Comparison of ENCODE assay signal across 8 cellular contexts in genomic region chr12:110282343-110282860, GRCh38. TPM values are rescaled to one million over a fixed set of nuclear protein-coding genes. Genes with fewer than 3 reads are reported as not detected.
A peak's percentile ranks its signal among the peaks of the same experiment; 100 is the strongest.
DNase-seq lines count a peak whose midpoint lies in the region; ATAC-seq and TF ChIP-seq lines count a peak whose summit lies in the region.

No MANE protein-coding gene starts in this region.

- H3K36me3 Mint-ChIP-seq in effector memory CD8-positive, alpha-beta T cell (ENCODE audit: insufficient read depth), result peaks cover 33% of the 10 kb centered on the region

- peaks cover 7% of the 10 kb centered on the region for H3K4me1 ChIP-seq in ovary (ENCODE audit: insufficient read depth)

- TF ChIP-seq POLR2A in NB4 (IDR thresholded peaks at IDR 0.05; ENCODE audit: extremely low read depth, insufficient read length) (no peak), ovary (IDR thresholded peaks at IDR 0.05) (no peak)

- no peak for TF ChIP-seq EP300 in ovary (IDR thresholded peaks at IDR 0.05)

- H3K9me3 ChIP-seq in ovary, result no peaks in the 10 kb centered on the region

- WGBS in ovary, 3 donors, result 1 to 2% (median 2%) methylated on average over 7 of the region's 7 CpGs

- no peaks in the 10 kb centered on the region for H3K27me3 Mint-ChIP-seq in effector memory CD8-positive, alpha-beta T cell

- H3K4me3 ChIP-seq in GM12865 (ENCODE audit: low read depth, low read length), result peak overlapping the region; percentile 96
- peak overlapping the region; percentile 79 for H3K4me3 ChIP-seq in NB4 (ENCODE audit: low read depth, low read length)
- H3K4me3 ChIP-seq in ovary, result peak overlapping the region; percentile 75

- H3K9me3 Mint-ChIP-seq in effector memory CD8-positive, alpha-beta T cell, result no peaks in the 10 kb centered on the region

- H3K36me3 ChIP-seq in ovary, result no peaks in the 10 kb centered on the region

- peaks cover 33 to 56% of the 10 kb centered on the region in 2 donors for H3K4me1 Mint-ChIP-seq in effector memory CD8-positive, alpha-beta T cell (ENCODE audit: low read depth in 2 of 2)

- no peak for DNase-seq in GM12865 (ENCODE audit: low read depth)
- DNase-seq in NB4 (ENCODE audit: low read depth), result no peak
- DNase-seq in effector memory CD8-positive, alpha-beta T cell, result no peak
- DNase-seq in ovary, result no peak
- DNase-seq in DMS114 treated with DMSO at 0.1 percent for 48 hours (lab: John Stamatoyannopoulos, UW; ENCODE audit: unreplicated experiment), result no peak
- no peak for DNase-seq in GOT3 (lab: John Stamatoyannopoulos, UW)
- no peak for DNase-seq in left lobe of liver (ENCODE audit: low spot score)

- peak overlapping the region; percentile 23 to 97 for H3K27ac Mint-ChIP-seq in effector memory CD8-positive, alpha-beta T cell

- TF ChIP-seq CTCF in GM12865 (IDR thresholded peaks at IDR 0.05; ENCODE audit: insufficient read depth, low read depth, low read length, missing control alignments), result no peak
- TF ChIP-seq CTCF in NB4 (IDR thresholded peaks at IDR 0.05; ENCODE audit: low read depth, low read length), result no peak
- no peak for TF ChIP-seq CTCF in ovary (IDR thresholded peaks at IDR 0.05)

- no peak for ATAC-seq in effector memory CD8-positive, alpha-beta T cell (replicated peaks)
- ATAC-seq in left lobe of liver (no peak), HG02763 (IDR thresholded peaks at IDR 0.05; ENCODE audit: unreplicated experiment) (no peak)

- peak overlapping the region in 1 of 2 donors; percentile 94 for H3K27ac ChIP-seq in ovary

- H3K27me3 ChIP-seq in ovary, result no peaks in the 10 kb centered on the region

- intact Hi-C loops in ovary (cut with DNase I), result loop anchor here in 3 of 4 donors (5.0 to 10.0 kb wide), 5 partner anchors 60 to 180 kb away; partner anchors contain the start of gene IFT81 (in 2 of the 3)

- H3K4me3 Mint-ChIP-seq in effector memory CD8-positive, alpha-beta T cell, result peak overlapping the region; percentile 94 to 95

RNA-seq across cellular contexts. Expression of gene ATP2A2, which starts 1.4 kb away (rescaled TPM):
- 100 to 1,000 TPM in 4 of 7 donors, 10 to 100 TPM in 3; 60.4 to 164 (median 137) TPM for total RNA-seq in ovary
- 100 to 1,000 TPM in 1 of 2 donors, 10 to 100 TPM in 1; 54.2 to 183 TPM for polyA plus RNA-seq in ovary
- total RNA-seq in left lobe of liver, result 118 TPM
